In genomic region chr1:54996359-54996868, GRCh38 we compare ENCODE assay signal across 1 cellular context.
TF ChIP-seq lines count a peak whose summit lies in the region.

No MANE protein-coding gene starts in this region.

TF ChIP-seq in K562, 482 proteins besides CTCF, POLR2A, EP300 and RAD21 (continued from another document and continues in another):
- TF ChIP-seq ZNF740 (CRISPR knock-in tag; IDR thresholded peaks at IDR 0.05), result 0 out of 2 replicates have a peak, but pooled peaks have one; percentile 22
- no peak for TF ChIP-seq ZNF740 (tag; IDR thresholded peaks at IDR 0.05)
- peak; percentile 8; the same call in 1 of the 2 replicates for TF ChIP-seq EGR1 (conservative IDR thresholded peaks at IDR 0.05)
- TF ChIP-seq CSDE1 (IDR thresholded peaks at IDR 0.05), result no peak
- TF ChIP-seq RERE (CRISPR knock-in tag; IDR thresholded peaks at IDR 0.05; ENCODE audit: borderline replicate concordance), result no peak
- TF ChIP-seq ZNF146 (CRISPR knock-in tag; IDR thresholded peaks at IDR 0.05; ENCODE audit: unreplicated experiment), result no peak
- peak; percentile 55; the same call in 1 of the 2 replicates for TF ChIP-seq JUND (IDR thresholded peaks at IDR 0.05; ENCODE audit: borderline replicate concordance, low read depth, low read length)
- TF ChIP-seq JUND (tag; IDR thresholded peaks at IDR 0.05; ENCODE audit: borderline replicate concordance, low read depth, low read length), result no peak
- TF ChIP-seq ZBTB1 (CRISPR knock-in tag; IDR thresholded peaks at IDR 0.05; ENCODE audit: borderline replicate concordance, low read depth), result no peak
- 0 out of 2 replicates have a peak, but pooled peaks have one; percentile 73 for TF ChIP-seq HDGF (IDR thresholded peaks at IDR 0.05)
- TF ChIP-seq ADNP (tag; IDR thresholded peaks at IDR 0.05), result peak; percentile 63; the same call in 1 of the 2 replicates
- TF ChIP-seq TFAM (CRISPR knock-in tag; conservative IDR thresholded peaks at IDR 0.05), result no peak
- no peak for TF ChIP-seq RREB1 (CRISPR knock-in tag; IDR thresholded peaks at IDR 0.05)
- TF ChIP-seq ZNF583 (CRISPR knock-in tag; IDR thresholded peaks at IDR 0.05), result no peak
- TF ChIP-seq E2F6 (IDR thresholded peaks at IDR 0.05; ENCODE audit: borderline replicate concordance in 1 of 2, extremely low read depth in 1 of 2, insufficient read depth in 1 of 2, insufficient read length in 1 of 2, low read depth in 1 of 2, low read length in 1 of 2, poor library complexity in 1 of 2, severe bottlenecking in 1 of 2), result peak; percentile 53 to 82
- no peak for TF ChIP-seq NFIX (CRISPR knock-in tag; IDR thresholded peaks at IDR 0.05; ENCODE audit: low read depth)
- peak; percentile 42 to 83 for TF ChIP-seq MAZ (CRISPR knock-in tag; conservative IDR thresholded peaks at IDR 0.05 in 1 of 2, IDR thresholded peaks at IDR 0.05 in 1 of 2)
- peak; percentile 92; the same call in 1 of the 2 replicates for TF ChIP-seq PTBP1 (IDR thresholded peaks at IDR 0.05; ENCODE audit: low read depth, low read length)
- TF ChIP-seq NFYB (IDR thresholded peaks at IDR 0.05; ENCODE audit: extremely low read depth, insufficient read length), result no peak
- TF ChIP-seq HCFC1 (IDR thresholded peaks at IDR 0.05; ENCODE audit: low read depth, low read length), result 0 out of 2 replicates have a peak, but pooled peaks have one; percentile 14
- peak in 1 of 2 experiments; percentile 74; a peak in 1 of 3 replicates for TF ChIP-seq CBX3 (IDR thresholded peaks at IDR 0.05; ENCODE audit: borderline replicate concordance in 1 of 2, low read length in 2 of 2)
- no peak for TF ChIP-seq ZNF140 (CRISPR knock-in tag; IDR thresholded peaks at IDR 0.05)
- TF ChIP-seq CC2D1A (IDR thresholded peaks at IDR 0.05), result peak; percentile 78
- TF ChIP-seq CREM (IDR thresholded peaks at IDR 0.05; ENCODE audit: low read depth), result peak; percentile 32; the same call in 1 of the 2 replicates
- TF ChIP-seq RB1 (IDR thresholded peaks at IDR 0.05; ENCODE audit: low read depth), result peak; percentile 90
- TF ChIP-seq SOX6 (IDR thresholded peaks at IDR 0.05), result peak; percentile 25; the same call in 1 of the 2 replicates
- peak; percentile 77 to 92 for TF ChIP-seq KDM1A (IDR thresholded peaks at IDR 0.05)
- TF ChIP-seq RCOR1 (IDR thresholded peaks at IDR 0.05; ENCODE audit: borderline replicate concordance in 1 of 2, low read depth in 2 of 2, low read length in 2 of 2), result peak; percentile 21 to 89; a peak in 3 of 4 replicates
- 0 out of 2 replicates have a peak, but pooled peaks have one; percentile 21 for TF ChIP-seq DPF2 (IDR thresholded peaks at IDR 0.05)
- TF ChIP-seq ZNF143 (CRISPR knock-in tag; IDR thresholded peaks at IDR 0.05), result peak; percentile 63
- no peak for TF ChIP-seq BRD9 (IDR thresholded peaks at IDR 0.05; ENCODE audit: low read depth, partially characterized antibody)
- 0 out of 2 replicates have a peak, but pooled peaks have one; percentile 24 for TF ChIP-seq CREB3L1 (IDR thresholded peaks at IDR 0.05; ENCODE audit: borderline replicate concordance, low read depth)
- peak; percentile 42; the same call in 1 of the 2 replicates for TF ChIP-seq CXXC5 (CRISPR knock-in tag; IDR thresholded peaks at IDR 0.05)
- 0 out of 2 replicates have a peak, but pooled peaks have one; percentile 13 for TF ChIP-seq NR2C2 (CRISPR knock-in tag; IDR thresholded peaks at IDR 0.05)
- TF ChIP-seq NR2C2 (tag; IDR thresholded peaks at IDR 0.05), result no peak
- peak; percentile 91 for TF ChIP-seq SMARCA5 (IDR thresholded peaks at IDR 0.05)
- TF ChIP-seq L3MBTL2 (IDR thresholded peaks at IDR 0.05), result peak; percentile 54; the same call in 1 of the 2 replicates
- no peak for TF ChIP-seq STAT6 (CRISPR knock-in tag; IDR thresholded peaks at IDR 0.05)
- peak; percentile 67; the same call in 1 of the 2 replicates for TF ChIP-seq TFAP4 (CRISPR knock-in tag; IDR thresholded peaks at IDR 0.05; ENCODE audit: borderline replicate concordance)
- TF ChIP-seq BCOR (IDR thresholded peaks at IDR 0.05), result peak; percentile 96
- TF ChIP-seq ZFP36 (IDR thresholded peaks at IDR 0.05; ENCODE audit: low read depth, low read length, partially characterized antibody), result peak; percentile 38
- no peak for TF ChIP-seq ARID3A (IDR thresholded peaks at IDR 0.05; ENCODE audit: borderline replicate concordance, low read depth, low read length)
- TF ChIP-seq RBM25 (IDR thresholded peaks at IDR 0.05; ENCODE audit: low read depth, low read length, severe bottlenecking), result peak; percentile 49
- TF ChIP-seq ZNF436 (CRISPR knock-in tag; IDR thresholded peaks at IDR 0.05), result no peak
